ENCODE assay signal across 18 cellular contexts in the genomic region with DNA sequence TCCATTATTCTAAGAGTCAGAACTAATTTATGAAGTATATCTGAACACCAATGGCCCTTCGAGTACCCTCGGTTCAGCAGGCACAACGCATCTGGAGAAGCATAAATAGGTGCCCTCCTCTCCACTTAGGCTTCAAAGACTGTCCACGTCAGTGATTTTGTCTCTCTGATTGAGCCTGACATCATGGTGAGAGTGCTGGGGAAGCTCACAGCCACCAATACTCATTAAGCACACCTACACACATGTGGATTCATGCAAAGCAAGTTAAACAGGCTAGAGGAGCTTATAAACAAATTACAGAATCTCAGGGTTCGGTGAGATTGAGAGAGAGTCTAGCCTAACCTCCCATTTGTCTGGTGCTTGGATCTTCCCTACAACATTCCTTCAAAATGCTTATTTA. TPM values are rescaled to one million over a fixed set of nuclear protein-coding genes. Genes with fewer than 3 reads are reported as not detected.
DNase-seq lines count a peak whose midpoint lies in the region; ATAC-seq and TF ChIP-seq lines count a peak whose summit lies in the region.
"Had no signal": no experiment of that assay in that cellular context is flagged by ENCODE, and none has a peak within 500 bp of the region (broad histone marks: within the 10 kb centered on the region; RNA-seq: fewer than 3 reads in every experiment).

No MANE protein-coding gene starts in this region.

- DNase-seq in T-helper 2 cell treated with Interferon-gamma antibody and Interleukin-4, amounts not matched to agents 5 μg/mL and 100 μg/mL, for 36 hours (ENCODE audit: low spot score) = no peak
- no peak for DNase-seq in T-helper 2 cell
- DNase-seq in NCI-H510A (lab: John Stamatoyannopoulos, UW) = peak; percentile 20
- DNase-seq in epithelial cell of esophagus (ENCODE audit: low read depth) = peak; percentile 75
- no peak for DNase-seq in ovary
- no peak for DNase-seq in NCI-H2196 (lab: John Stamatoyannopoulos, UW; ENCODE audit: unreplicated experiment)
- DNase-seq: activated B cell treated with CpG ODN at 0.5 μM for 24 hours; activated CD8-positive, alpha-beta memory T cell treated with anti-CD3 and anti-CD28 coated beads, Interleukin-2, amount 10 ng/mL, durations not matched to agents 7 days and 5 days; cerebellar nuclear complex; NCI-H187; NCI-H774; occipital lobe; RPMI8226; upper lobe of right lung had no signal

- peak overlapping the region; percentile 90 for H3K4me3 ChIP-seq in epithelial cell of esophagus (ENCODE audit: low read length)
- H3K4me3 ChIP-seq in ovary = peak overlapping the region; percentile 8

- no peak for TF ChIP-seq CTCF in epithelial cell of esophagus (IDR thresholded peaks at IDR 0.05; ENCODE audit: insufficient read depth, low read depth, low read length, missing control alignments)
- TF ChIP-seq CTCF in ovary (IDR thresholded peaks at IDR 0.05) = no peak

- H3K9me3 ChIP-seq in ovary = no peaks in the 10 kb centered on the region
- H3K9me3 ChIP-seq: upper lobe of right lung had no signal

- TF ChIP-seq POLR2A in ovary (IDR thresholded peaks at IDR 0.05) = no peak

- no peak for TF ChIP-seq EP300 in ovary (IDR thresholded peaks at IDR 0.05)

- intact Hi-C loops in ovary (cut with DNase I) = no loop called here

- H3K27me3 ChIP-seq in ovary = no peaks in the 10 kb centered on the region

- H3K4me3 Mint-ChIP-seq in T-helper 2 cell treated with Interferon-gamma antibody and Interleukin-4, amounts not matched to agents 5 μg/mL and 100 μg/mL, for 36 hours = peak overlapping the region; percentile 6
- H3K4me3 Mint-ChIP-seq: activated B cell treated with CpG ODN at 0.5 μM for 24 hours; activated CD8-positive, alpha-beta memory T cell treated with anti-CD3 and anti-CD28 coated beads, Interleukin-2, amount 10 ng/mL, durations not matched to agents 7 days and 5 days; stimulated activated effector memory CD8-positive, alpha-beta T cell treated with anti-CD3 and anti-CD28 coated beads, Interleukin-12 subunit alpha, Interleukin-12 subunit beta, amount 100 ng/mL, for 72 hours had no signal

- H3K36me3 ChIP-seq in ovary = no peaks in the 10 kb centered on the region
- H3K36me3 ChIP-seq: upper lobe of right lung had no signal

- H3K27ac ChIP-seq in ovary = no peak overlapping the region
- H3K27ac ChIP-seq: C4-2B, upper lobe of right lung had no signal

- peaks cover 13% of the 10 kb centered on the region for H3K27me3 Mint-ChIP-seq in T-helper 2 cell treated with Interferon-gamma antibody and Interleukin-4, amounts not matched to agents 5 μg/mL and 100 μg/mL, for 36 hours (ENCODE audit: low read depth)

- WGBS in ovary, 3 donors = 86 to 91% (median 91%) methylated on average over 5 of the region's 5 CpGs

- H3K27ac Mint-ChIP-seq in T-helper 2 cell treated with Interferon-gamma antibody and Interleukin-4, amounts not matched to agents 5 μg/mL and 100 μg/mL, for 36 hours = no peak overlapping the region
- H3K27ac Mint-ChIP-seq: activated B cell treated with CpG ODN at 0.5 μM for 24 hours; activated CD8-positive, alpha-beta memory T cell treated with anti-CD3 and anti-CD28 coated beads, Interleukin-2, amount 10 ng/mL, durations not matched to agents 7 days and 5 days; stimulated activated effector memory CD8-positive, alpha-beta T cell treated with anti-CD3 and anti-CD28 coated beads, Interleukin-12 subunit alpha, Interleukin-12 subunit beta, amount 100 ng/mL, for 72 hours had no signal

- ATAC-seq in GM18498 (IDR thresholded peaks at IDR 0.05; ENCODE audit: unreplicated experiment) (no peak), HG03139 (IDR thresholded peaks at IDR 0.05; ENCODE audit: unreplicated experiment) (no peak)
- ATAC-seq: activated CD8-positive, alpha-beta memory T cell treated with anti-CD3 and anti-CD28 coated beads, Interleukin-2, amount 10 ng/mL, durations not matched to agents 7 days and 5 days; stimulated activated effector memory CD8-positive, alpha-beta T cell treated with anti-CD3 and anti-CD28 coated beads, Interleukin-12 subunit alpha, Interleukin-12 subunit beta, amount 100 ng/mL, for 72 hours; upper lobe of right lung had no signal

- H3K36me3 Mint-ChIP-seq in T-helper 2 cell treated with Interferon-gamma antibody and Interleukin-4, amounts not matched to agents 5 μg/mL and 100 μg/mL, for 36 hours (ENCODE audit: low read depth) = no peaks in the 10 kb centered on the region
- H3K36me3 Mint-ChIP-seq: activated CD8-positive, alpha-beta memory T cell treated with anti-CD3 and anti-CD28 coated beads, Interleukin-2, amount 10 ng/mL, durations not matched to agents 7 days and 5 days; stimulated activated effector memory CD8-positive, alpha-beta T cell treated with anti-CD3 and anti-CD28 coated beads, Interleukin-12 subunit alpha, Interleukin-12 subunit beta, amount 100 ng/mL, for 72 hours had no signal

- no peaks in the 10 kb centered on the region for H3K9me3 Mint-ChIP-seq in T-helper 2 cell treated with Interferon-gamma antibody and Interleukin-4, amounts not matched to agents 5 μg/mL and 100 μg/mL, for 36 hours
- H3K9me3 Mint-ChIP-seq: activated B cell treated with CpG ODN at 0.5 μM for 24 hours; stimulated activated effector memory CD8-positive, alpha-beta T cell treated with anti-CD3 and anti-CD28 coated beads, Interleukin-12 subunit alpha, Interleukin-12 subunit beta, amount 100 ng/mL, for 72 hours had no signal

- H3K4me1 Mint-ChIP-seq in T-helper 2 cell treated with Interferon-gamma antibody and Interleukin-4, amounts not matched to agents 5 μg/mL and 100 μg/mL, for 36 hours (ENCODE audit: low read depth) = peaks cover 34% of the 10 kb centered on the region

- H3K4me1 ChIP-seq in ovary (ENCODE audit: insufficient read depth) = peaks cover 5% of the 10 kb centered on the region

RNA-seq across cellular contexts. Expression of a gene that starts 3.6 kb away (rescaled TPM):
- 100 to 1,000 TPM in 1 of 7 donors, 10 to 100 TPM in 4, 1 to 10 TPM in 2; 1.8 to 258 (median 13.2) TPM for total RNA-seq in ovary
- 10 to 100 TPM in 1 of 2 donors, 1 to 10 TPM in 1; 9.9 to 21.5 TPM for polyA plus RNA-seq in ovary
- total RNA-seq: activated B cell treated with CpG ODN at 0.5 μM for 24 hours; activated CD8-positive, alpha-beta memory T cell treated with anti-CD3 and anti-CD28 coated beads, Interleukin-2, amount 10 ng/mL, durations not matched to agents 7 days and 5 days had no signal

Comparison
In these comparisons a context has a peak if more than half of its experiments do, and no peak if none do; other contexts are left out.
1. DNase-seq: peak in NCI-H510A (single experiment) and epithelial cell of esophagus (single experiment); none in T-helper 2 cell treated with Interferon-gamma antibody and Interleukin-4, amounts not matched to agents 5 μg/mL and 100 μg/mL, for 36 hours (single experiment), T-helper 2 cell (0 of 5), ovary (0 of 5) and NCI-H2196 (single experiment).